2 cellular contexts compared by ENCODE assay signal in the genomic region with DNA sequence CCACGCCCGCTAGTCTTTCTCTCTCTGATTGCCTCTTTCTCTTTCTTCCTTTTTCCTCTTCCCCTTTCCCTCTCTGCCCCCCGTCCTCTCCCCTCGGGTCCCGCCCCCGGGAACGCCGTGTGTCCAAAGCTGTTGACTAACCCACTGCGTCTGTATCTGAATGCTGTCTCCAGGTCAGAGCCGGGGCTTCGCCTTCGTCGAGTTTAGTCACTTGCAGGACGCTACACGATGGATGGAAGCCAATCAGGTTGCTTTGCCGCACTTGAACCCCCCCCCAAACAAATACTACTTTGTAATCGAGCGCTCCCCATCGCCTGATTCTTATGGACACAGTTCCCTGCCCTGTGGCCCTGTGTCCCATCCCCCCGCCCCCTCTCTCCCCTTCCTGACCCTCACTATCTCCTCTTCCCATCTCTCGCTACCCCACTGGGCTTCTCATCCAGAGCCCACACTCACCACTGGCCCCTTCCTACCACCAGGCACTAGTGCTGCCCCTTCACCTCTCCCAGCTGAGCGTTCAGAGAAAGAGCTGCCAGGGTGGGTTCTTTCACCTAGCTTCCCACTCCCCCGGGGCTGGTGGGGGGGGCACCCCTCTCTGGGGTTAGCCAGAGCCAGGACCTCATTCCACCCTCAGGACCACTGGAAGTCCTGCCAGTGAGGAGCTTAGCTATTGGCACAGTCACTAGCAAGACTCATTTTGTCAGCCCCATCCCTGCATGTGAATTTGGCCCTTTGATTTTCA.
TF ChIP-seq lines count a peak whose summit lies in the region.

No MANE protein-coding gene starts in this region.

TF ChIP-seq in SK-N-SH, 30 proteins besides CTCF, POLR2A, EP300 and RAD21:
- TF ChIP-seq SMC3 (IDR thresholded peaks at IDR 0.05; ENCODE audit: low read depth, low read length), result no peak
- TF ChIP-seq, protein P1, sequence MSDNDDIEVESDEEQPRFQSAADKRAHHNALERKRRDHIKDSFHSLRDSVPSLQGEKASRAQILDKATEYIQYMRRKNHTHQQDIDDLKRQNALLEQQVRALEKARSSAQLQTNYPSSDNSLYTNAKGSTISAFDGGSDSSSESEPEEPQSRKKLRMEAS (IDR thresholded peaks at IDR 0.05; ENCODE audit: low read depth), result no peak
- no peak for TF ChIP-seq RFX5 (IDR thresholded peaks at IDR 0.05; ENCODE audit: low read length)
- no peak for TF ChIP-seq FOXJ3 (CRISPR knock-in tag; IDR thresholded peaks at IDR 0.05)
- TF ChIP-seq JUND (IDR thresholded peaks at IDR 0.05), result no peak
- no peak for TF ChIP-seq NFIC (IDR thresholded peaks at IDR 0.05; ENCODE audit: borderline replicate concordance)
- TF ChIP-seq FOSL2 (IDR thresholded peaks at IDR 0.05; ENCODE audit: borderline replicate concordance, low read depth), result no peak

TF ChIP-seq in SK-N-SH treated with all-trans-retinoic acid at 6 μM for 48 hours, 23 proteins besides CTCF, POLR2A, EP300 and RAD21:
- no peak for TF ChIP-seq RARB (CRISPR knock-in tag; IDR thresholded peaks at IDR 0.05)
- TF ChIP-seq, protein P2, sequence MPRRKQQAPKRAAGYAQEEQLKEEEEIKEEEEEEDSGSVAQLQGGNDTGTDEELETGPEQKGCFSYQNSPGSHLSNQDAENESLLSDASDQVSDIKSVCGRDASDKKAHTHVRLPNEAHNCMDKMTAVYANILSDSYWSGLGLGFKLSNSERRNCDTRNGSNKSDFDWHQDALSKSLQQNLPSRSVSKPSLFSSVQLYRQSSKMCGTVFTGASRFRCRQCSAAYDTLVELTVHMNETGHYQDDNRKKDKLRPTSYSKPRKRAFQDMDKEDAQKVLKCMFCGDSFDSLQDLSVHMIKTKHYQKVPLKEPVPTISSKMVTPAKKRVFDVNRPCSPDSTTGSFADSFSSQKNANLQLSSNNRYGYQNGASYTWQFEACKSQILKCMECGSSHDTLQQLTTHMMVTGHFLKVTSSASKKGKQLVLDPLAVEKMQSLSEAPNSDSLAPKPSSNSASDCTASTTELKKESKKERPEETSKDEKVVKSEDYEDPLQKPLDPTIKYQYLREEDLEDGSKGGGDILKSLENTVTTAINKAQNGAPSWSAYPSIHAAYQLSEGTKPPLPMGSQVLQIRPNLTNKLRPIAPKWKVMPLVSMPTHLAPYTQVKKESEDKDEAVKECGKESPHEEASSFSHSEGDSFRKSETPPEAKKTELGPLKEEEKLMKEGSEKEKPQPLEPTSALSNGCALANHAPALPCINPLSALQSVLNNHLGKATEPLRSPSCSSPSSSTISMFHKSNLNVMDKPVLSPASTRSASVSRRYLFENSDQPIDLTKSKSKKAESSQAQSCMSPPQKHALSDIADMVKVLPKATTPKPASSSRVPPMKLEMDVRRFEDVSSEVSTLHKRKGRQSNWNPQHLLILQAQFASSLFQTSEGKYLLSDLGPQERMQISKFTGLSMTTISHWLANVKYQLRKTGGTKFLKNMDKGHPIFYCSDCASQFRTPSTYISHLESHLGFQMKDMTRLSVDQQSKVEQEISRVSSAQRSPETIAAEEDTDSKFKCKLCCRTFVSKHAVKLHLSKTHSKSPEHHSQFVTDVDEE (CRISPR knock-in tag; IDR thresholded peaks at IDR 0.05), result no peak
- no peak for TF ChIP-seq ESRRG (CRISPR knock-in tag; IDR thresholded peaks at IDR 0.05)
- TF ChIP-seq GLIS3 (CRISPR knock-in tag; IDR thresholded peaks at IDR 0.05), result no peak
- no peak for TF ChIP-seq PATZ1 (CRISPR knock-in tag; IDR thresholded peaks at IDR 0.05; ENCODE audit: borderline replicate concordance)
- TF ChIP-seq PPARA (CRISPR knock-in tag; IDR thresholded peaks at IDR 0.05; ENCODE audit: borderline replicate concordance), result no peak
- TF ChIP-seq ZNF565 (CRISPR knock-in tag; conservative IDR thresholded peaks at IDR 0.05; ENCODE audit: low read depth), result no peak
- no peak for TF ChIP-seq ARNTL (CRISPR knock-in tag; IDR thresholded peaks at IDR 0.05; ENCODE audit: borderline replicate concordance, low read depth)
- no peak for TF ChIP-seq CSDC2 (CRISPR knock-in tag; IDR thresholded peaks at IDR 0.05)
- TF ChIP-seq, protein P3, sequence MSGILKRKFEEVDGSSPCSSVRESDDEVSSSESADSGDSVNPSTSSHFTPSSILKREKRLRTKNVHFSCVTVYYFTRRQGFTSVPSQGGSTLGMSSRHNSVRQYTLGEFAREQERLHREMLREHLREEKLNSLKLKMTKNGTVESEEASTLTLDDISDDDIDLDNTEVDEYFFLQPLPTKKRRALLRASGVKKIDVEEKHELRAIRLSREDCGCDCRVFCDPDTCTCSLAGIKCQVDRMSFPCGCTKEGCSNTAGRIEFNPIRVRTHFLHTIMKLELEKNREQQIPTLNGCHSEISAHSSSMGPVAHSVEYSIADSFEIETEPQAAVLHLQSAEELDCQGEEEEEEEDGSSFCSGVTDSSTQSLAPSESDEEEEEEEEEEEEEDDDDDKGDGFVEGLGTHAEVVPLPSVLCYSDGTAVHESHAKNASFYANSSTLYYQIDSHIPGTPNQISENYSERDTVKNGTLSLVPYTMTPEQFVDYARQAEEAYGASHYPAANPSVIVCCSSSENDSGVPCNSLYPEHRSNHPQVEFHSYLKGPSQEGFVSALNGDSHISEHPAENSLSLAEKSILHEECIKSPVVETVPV (CRISPR knock-in tag; IDR thresholded peaks at IDR 0.05), result no peak
- no peak for TF ChIP-seq TOX (CRISPR knock-in tag; IDR thresholded peaks at IDR 0.05; ENCODE audit: borderline replicate concordance)
- no peak for TF ChIP-seq ZC3H10 (CRISPR knock-in tag; IDR thresholded peaks at IDR 0.05)
- no peak for TF ChIP-seq TCF4 (CRISPR knock-in tag; IDR thresholded peaks at IDR 0.05; ENCODE audit: borderline replicate concordance)
- TF ChIP-seq ZFP30 (CRISPR knock-in tag; IDR thresholded peaks at IDR 0.05), result no peak
- TF ChIP-seq BACH2 (CRISPR knock-in tag; IDR thresholded peaks at IDR 0.05; ENCODE audit: borderline replicate concordance), result no peak
- TF ChIP-seq, protein P4, sequence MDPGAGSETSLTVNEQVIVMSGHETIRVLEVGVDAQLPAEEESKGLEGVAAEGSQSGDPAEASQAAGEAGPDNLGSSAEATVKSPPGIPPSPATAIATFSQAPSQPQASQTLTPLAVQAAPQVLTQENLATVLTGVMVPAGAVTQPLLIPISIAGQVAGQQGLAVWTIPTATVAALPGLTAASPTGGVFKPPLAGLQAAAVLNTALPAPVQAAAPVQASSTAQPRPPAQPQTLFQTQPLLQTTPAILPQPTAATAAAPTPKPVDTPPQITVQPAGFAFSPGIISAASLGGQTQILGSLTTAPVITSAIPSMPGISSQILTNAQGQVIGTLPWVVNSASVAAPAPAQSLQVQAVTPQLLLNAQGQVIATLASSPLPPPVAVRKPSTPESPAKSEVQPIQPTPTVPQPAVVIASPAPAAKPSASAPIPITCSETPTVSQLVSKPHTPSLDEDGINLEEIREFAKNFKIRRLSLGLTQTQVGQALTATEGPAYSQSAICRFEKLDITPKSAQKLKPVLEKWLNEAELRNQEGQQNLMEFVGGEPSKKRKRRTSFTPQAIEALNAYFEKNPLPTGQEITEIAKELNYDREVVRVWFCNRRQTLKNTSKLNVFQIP (CRISPR knock-in tag; IDR thresholded peaks at IDR 0.05; ENCODE audit: borderline replicate concordance, low read depth), result no peak
- TF ChIP-seq ZFP3 (CRISPR knock-in tag; IDR thresholded peaks at IDR 0.05), result no peak
